ENCODE assay signal across 8 cellular contexts in genomic region chr11:11155962-11156815, GRCh38.
DNase-seq lines count a peak whose midpoint lies in the region; ATAC-seq lines count a peak whose summit lies in the region.

No MANE protein-coding gene starts in this region.

- DNase-seq in NCI-H146 treated with DMSO at 0.1 percent for 48 hours (lab: John Stamatoyannopoulos, UW; ENCODE audit: unreplicated experiment) = peak; percentile 6
- no peak for DNase-seq in NCI-H146 (lab: John Stamatoyannopoulos, UW)
- DNase-seq in T-helper 2 cell treated with Interferon-gamma antibody and Interleukin-4, amounts not matched to agents 5 μg/mL and 100 μg/mL, for 36 hours (ENCODE audit: low spot score) = no peak
- no peak for DNase-seq in central memory CD8-positive, alpha-beta T cell (ENCODE audit: low spot score in 2 of 2)
- DNase-seq in retina = peak; percentile 27
- DNase-seq in middle frontal gyrus (ENCODE audit: extremely low spot score, low spot score) = no peak
- DNase-seq in ureter (ENCODE audit: low spot score) = no peak

- peak; percentile 67 for ATAC-seq in central memory CD8-positive, alpha-beta T cell (replicated peaks; ENCODE audit: extremely low read depth, poor library complexity, severe bottlenecking)
- no peak for ATAC-seq in HG02763 (IDR thresholded peaks at IDR 0.05; ENCODE audit: unreplicated experiment)

- H3K4me3 Mint-ChIP-seq in T-helper 2 cell treated with Interferon-gamma antibody and Interleukin-4, amounts not matched to agents 5 μg/mL and 100 μg/mL, for 36 hours = peak overlapping the region; percentile 84
- H3K4me3 Mint-ChIP-seq in central memory CD8-positive, alpha-beta T cell = peak overlapping the region; percentile 38

- peaks cover 3% of the 10 kb centered on the region for H3K9me3 Mint-ChIP-seq in T-helper 2 cell treated with Interferon-gamma antibody and Interleukin-4, amounts not matched to agents 5 μg/mL and 100 μg/mL, for 36 hours
- H3K9me3 Mint-ChIP-seq in central memory CD8-positive, alpha-beta T cell = no peaks in the 10 kb centered on the region

- peak overlapping the region; percentile 82 for H3K27ac Mint-ChIP-seq in T-helper 2 cell treated with Interferon-gamma antibody and Interleukin-4, amounts not matched to agents 5 μg/mL and 100 μg/mL, for 36 hours
- peak overlapping the region; percentile 33 for H3K27ac Mint-ChIP-seq in central memory CD8-positive, alpha-beta T cell (ENCODE audit: low read depth)

- H3K4me1 Mint-ChIP-seq in T-helper 2 cell treated with Interferon-gamma antibody and Interleukin-4, amounts not matched to agents 5 μg/mL and 100 μg/mL, for 36 hours (ENCODE audit: low read depth) = peaks cover 14% of the 10 kb centered on the region
- peaks cover 9% of the 10 kb centered on the region for H3K4me1 Mint-ChIP-seq in central memory CD8-positive, alpha-beta T cell

- H3K36me3 Mint-ChIP-seq in T-helper 2 cell treated with Interferon-gamma antibody and Interleukin-4, amounts not matched to agents 5 μg/mL and 100 μg/mL, for 36 hours (ENCODE audit: low read depth) = peaks cover 9% of the 10 kb centered on the region
- H3K36me3 Mint-ChIP-seq in central memory CD8-positive, alpha-beta T cell (ENCODE audit: insufficient read depth) = peaks cover 1% of the 10 kb centered on the region

- no peaks in the 10 kb centered on the region for H3K27me3 Mint-ChIP-seq in T-helper 2 cell treated with Interferon-gamma antibody and Interleukin-4, amounts not matched to agents 5 μg/mL and 100 μg/mL, for 36 hours (ENCODE audit: low read depth)
- H3K27me3 Mint-ChIP-seq in central memory CD8-positive, alpha-beta T cell = no peaks in the 10 kb centered on the region

Comparison
In these comparisons a context has a peak if more than half of its experiments do, and no peak if none do; other contexts are left out.
1. DNase-seq: peak in NCI-H146 treated with DMSO at 0.1 percent for 48 hours (single experiment) and retina (single experiment); none in NCI-H146 (single experiment), T-helper 2 cell treated with Interferon-gamma antibody and Interleukin-4, amounts not matched to agents 5 μg/mL and 100 μg/mL, for 36 hours (single experiment), central memory CD8-positive, alpha-beta T cell (0 of 2), middle frontal gyrus (single experiment) and ureter (single experiment).